11 cellular contexts compared by ENCODE assay signal in the genomic region with DNA sequence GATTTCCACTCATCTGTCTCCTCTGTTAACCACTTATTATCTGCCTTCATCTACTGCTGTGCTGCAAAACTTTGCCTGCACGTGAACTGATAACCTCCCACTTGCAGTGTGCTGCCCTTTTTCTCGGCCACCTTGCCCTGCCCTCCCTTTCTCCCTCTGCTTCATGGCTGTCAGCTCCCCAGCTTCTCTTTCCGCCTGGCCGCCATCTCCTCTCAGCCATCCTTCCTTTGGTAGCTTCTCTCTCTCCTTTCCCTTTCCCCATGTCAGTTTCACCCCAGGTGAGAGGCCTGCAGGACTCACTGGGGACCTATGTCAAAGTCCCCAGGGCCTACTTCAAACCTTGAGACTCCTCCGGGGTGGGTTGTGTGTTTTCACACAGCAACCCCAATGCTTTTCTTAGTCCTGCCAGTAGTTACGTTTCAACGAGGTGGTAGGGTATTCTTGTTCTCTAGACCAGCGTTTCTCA. TPM values are rescaled to one million over a fixed set of nuclear protein-coding genes. Genes with fewer than 3 reads are reported as not detected.
DNase-seq lines count a peak whose midpoint lies in the region; ATAC-seq and TF ChIP-seq lines count a peak whose summit lies in the region.
"Had no signal": no experiment of that assay in that cellular context is flagged by ENCODE, and none has a peak within 500 bp of the region (broad histone marks: within the 10 kb centered on the region; RNA-seq: fewer than 3 reads in every experiment).

No MANE protein-coding gene starts in this region.

- H3K27ac Mint-ChIP-seq in activated B cell treated with CpG ODN at 0.5 μM for 24 hours = peak overlapping the region; percentile 77
- H3K27ac Mint-ChIP-seq in neural crest cell (ENCODE audit: unreplicated experiment) = peak overlapping the region; percentile 39
- H3K27ac Mint-ChIP-seq: HFFc6 had no signal

- H3K27me3 Mint-ChIP-seq in activated T-cell treated with anti-CD3 and anti-CD28 coated beads, Interleukin-2, amount 50 U/mL, for 4 hours (ENCODE audit: low read depth) = no peaks in the 10 kb centered on the region
- H3K27me3 Mint-ChIP-seq in activated B cell treated with CpG ODN at 0.5 μM for 24 hours (no peaks in the 10 kb centered on the region), neural crest cell (ENCODE audit: low read depth) (no peaks in the 10 kb centered on the region)

- CTCF ChIA-PET in activated B cell treated with CpG ODN at 0.5 μM for 24 hours (lab: Charles Lee) = no interaction called here

- H3K4me1 Mint-ChIP-seq in activated T-cell treated with anti-CD3 and anti-CD28 coated beads, Interleukin-2, amount 50 U/mL, for 4 hours (ENCODE audit: low read depth) = peaks cover 63% of the 10 kb centered on the region
- H3K4me1 Mint-ChIP-seq in activated B cell treated with CpG ODN at 0.5 μM for 24 hours (peaks cover 57% of the 10 kb centered on the region), neural crest cell (peaks cover under 1% of the 10 kb centered on the region)

- peak; percentile 4 to 13 for ATAC-seq in activated T-cell treated with anti-CD3 and anti-CD28 coated beads, Interleukin-2, amount 50 U/mL, for 4 hours
- ATAC-seq in GM21619 (IDR thresholded peaks at IDR 0.05; ENCODE audit: unreplicated experiment) (peak; percentile 42), activated B cell treated with CpG ODN at 0.5 μM for 24 hours (ENCODE audit: low read depth) (peak; percentile 36)
- ATAC-seq: gastrocnemius medialis had no signal

- intact Hi-C loops in activated B cell treated with CpG ODN at 0.5 μM for 24 hours (cut with micrococcal nuclease) (no loop called here), posterior cingulate gyrus (cut with DNase I) (no loop called here)

- peaks cover 46% of the 10 kb centered on the region for H3K36me3 Mint-ChIP-seq in activated T-cell treated with anti-CD3 and anti-CD28 coated beads, Interleukin-2, amount 50 U/mL, for 4 hours (ENCODE audit: insufficient read depth)
- H3K36me3 Mint-ChIP-seq in activated B cell treated with CpG ODN at 0.5 μM for 24 hours (ENCODE audit: low read depth) (peaks cover 73% of the 10 kb centered on the region), neural crest cell (ENCODE audit: low read depth) (peaks cover 10% of the 10 kb centered on the region)

- no peak for DNase-seq in activated T-cell treated with anti-CD3 and anti-CD28 coated beads, Interleukin-2, amount 50 U/mL, for 4 hours
- no peak for DNase-seq in activated T-cell treated with anti-CD3 and anti-CD28 coated beads, Interleukin-2, amount 50 U/mL, for 1 hour
- DNase-seq in activated B cell treated with CpG ODN at 0.5 μM for 24 hours = no peak
- no peak for DNase-seq in neural crest cell (ENCODE audit: low read depth, low spot score)
- no peak for DNase-seq in SK-N-DZ (ENCODE audit: low spot score)
- DNase-seq in posterior cingulate gyrus = no peak
- no peak for DNase-seq in Kasumi-1 (lab: John Stamatoyannopoulos, UW)
- DNase-seq: gastrocnemius medialis, HFFc6, NCI-H1436 treated with DMSO at 0.1 percent for 48 hours had no signal

- peak overlapping the region; percentile 78 for H3K4me3 Mint-ChIP-seq in activated T-cell treated with anti-CD3 and anti-CD28 coated beads, Interleukin-2, amount 50 U/mL, for 4 hours
- H3K4me3 Mint-ChIP-seq in activated B cell treated with CpG ODN at 0.5 μM for 24 hours = peak overlapping the region; percentile 49
- no peak overlapping the region for H3K4me3 Mint-ChIP-seq in neural crest cell
- H3K4me3 Mint-ChIP-seq: HFFc6 had no signal

- TF ChIP-seq CTCF in activated B cell treated with CpG ODN at 0.5 μM for 24 hours (IDR thresholded peaks at IDR 0.05) (no peak), neural crest cell (conservative IDR thresholded peaks at IDR 0.05) (no peak)

- H3K9me3 Mint-ChIP-seq in activated T-cell treated with anti-CD3 and anti-CD28 coated beads, Interleukin-2, amount 50 U/mL, for 4 hours = no peaks in the 10 kb centered on the region
- H3K9me3 Mint-ChIP-seq in activated B cell treated with CpG ODN at 0.5 μM for 24 hours (no peaks in the 10 kb centered on the region), neural crest cell (no peaks in the 10 kb centered on the region)
- H3K9me3 Mint-ChIP-seq: HFFc6 had no signal

- POLR2A ChIA-PET in activated B cell treated with CpG ODN at 0.5 μM for 24 hours (lab: Charles Lee) = no interaction called here

RNA-seq across cellular contexts. Expression of a gene that starts 6.6 kb away (rescaled TPM):
- 10 to 100 TPM; 37.5 to 41.2 (median 38.3) TPM for total RNA-seq in activated T-cell treated with anti-CD3 and anti-CD28 coated beads, Interleukin-2, amount 50 U/mL, for 4 hours
- 57.6 and 58.9 TPM in 2 replicates for total RNA-seq in activated B cell treated with CpG ODN at 0.5 μM for 24 hours
- total RNA-seq in neural crest cell = 27.8 and 29.2 TPM in 2 replicates
- 20.8 and 21.3 TPM in 2 replicates for polyA plus RNA-seq in SK-N-DZ (2014; cell fraction: cytosol; rRNA removed)
- 46.3 and 73.6 TPM in 2 replicates for polyA plus RNA-seq in SK-N-DZ (2014; cell fraction: nucleus; rRNA removed)
